ENCODE assay signal across 11 cellular contexts in the genomic region with DNA sequence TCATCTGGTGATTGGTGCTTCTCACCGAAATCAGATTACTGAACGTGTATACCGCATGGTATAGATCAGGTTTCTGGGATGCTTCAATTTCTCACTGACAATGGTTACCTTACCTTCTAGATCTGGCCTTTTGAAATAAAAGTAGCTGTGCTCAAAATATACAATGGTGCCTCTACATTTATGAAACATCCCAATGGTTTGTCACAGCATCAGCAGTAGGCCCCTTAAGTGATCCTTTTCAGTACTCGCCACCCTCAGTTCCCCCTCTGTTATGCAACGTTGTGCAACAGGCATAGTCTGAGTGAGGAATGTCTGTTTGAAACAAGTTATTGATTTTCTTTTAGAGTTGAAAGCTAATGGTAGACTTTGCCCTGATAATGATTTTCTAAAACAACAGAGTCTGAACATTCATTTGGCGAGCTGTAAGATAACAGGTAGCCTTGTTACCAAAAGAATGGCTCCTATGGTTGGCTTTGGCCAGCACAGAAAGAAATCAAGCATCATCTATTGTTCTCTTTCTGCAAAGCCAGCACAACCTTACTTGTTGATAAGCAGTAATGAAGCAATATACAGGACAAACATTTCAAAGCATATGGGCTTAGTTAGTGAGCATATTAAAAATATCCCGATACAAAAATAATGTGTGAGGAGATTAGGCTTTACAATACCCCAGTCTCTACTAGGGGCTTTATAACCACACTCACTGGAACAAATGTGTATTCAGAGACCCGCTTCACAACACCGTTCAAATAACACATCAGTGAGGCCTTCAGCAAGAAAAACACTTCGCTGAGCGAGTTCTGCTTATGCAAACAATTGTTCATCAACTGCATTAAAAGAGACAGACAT.
DNase-seq lines count a peak whose midpoint lies in the region; ATAC-seq, FAIRE-seq and TF ChIP-seq lines count a peak whose summit lies in the region.
"Had no signal": no experiment of that assay in that cellular context is flagged by ENCODE, and none has a peak within 500 bp of the region (broad histone marks: within the 10 kb centered on the region; RNA-seq: fewer than 3 reads in every experiment).

No MANE protein-coding gene starts in this region.

- ATAC-seq in SK-N-SH treated with all-trans-retinoic acid at 6 μM for 48 hours: no peak; the same call in 2 of the 3 replicates
- ATAC-seq in PC-3: no peak; the same call in 1 of the 2 replicates
- ATAC-seq in HG03571 (IDR thresholded peaks at IDR 0.05; ENCODE audit: unreplicated experiment): no peak
- ATAC-seq: esophagus mucosa had no signal

- no peaks in the 10 kb centered on the region for H3K79me2 ChIP-seq in SK-N-SH (ENCODE audit: insufficient read depth)
- no peaks in the 10 kb centered on the region for H3K79me2 ChIP-seq in PC-3 (ENCODE audit: low read length)
- H3K79me2 ChIP-seq in endothelial cell of umbilical vein (ENCODE audit: control insufficient read depth, insufficient read depth, low read length): no peaks in the 10 kb centered on the region
- H3K79me2 ChIP-seq in trophoblast cell (ENCODE audit: control insufficient read depth, insufficient read depth, low read length, poor library complexity): no peaks in the 10 kb centered on the region
- H3K79me2 ChIP-seq in GM23248 (ENCODE audit: insufficient read depth): no peaks in the 10 kb centered on the region

- H3K4me3 ChIP-seq in SK-N-SH (ENCODE audit: low read depth in 2 of 2, low read length in 1 of 2): no peak overlapping the region
- H3K4me3 ChIP-seq in PC-3 (ENCODE audit: low read length): peak overlapping the region; percentile 2; the same call in 1 of the 2 replicates
- peak overlapping the region in 1 of 3 experiments; percentile 10 for H3K4me3 ChIP-seq in endothelial cell of umbilical vein (replicated peaks in 1 of 3; ENCODE audit: insufficient read depth in 1 of 3, low read depth in 1 of 3, low read length in 3 of 3)
- no peak overlapping the region for H3K4me3 ChIP-seq in trophoblast cell (ENCODE audit: low read depth, low read length)
- H3K4me3 ChIP-seq in GM23248: no peak overlapping the region
- H3K4me3 ChIP-seq: vagina had no signal

- no peak for TF ChIP-seq POLR2A in endothelial cell of umbilical vein (IDR thresholded peaks at IDR 0.05; ENCODE audit: low read depth, low read length)

- H3K4me2 ChIP-seq in SK-N-SH (peak overlapping the region; percentile 51; the same call in 1 of the 2 replicates), PC-3 (ENCODE audit: low read length) (peak overlapping the region; percentile 43), endothelial cell of umbilical vein (ENCODE audit: insufficient read depth, low read length) (peak overlapping the region; percentile 90), trophoblast cell (ENCODE audit: low read length) (no peak overlapping the region), GM23248 (ENCODE audit: unreplicated experiment) (no peak overlapping the region)

- 89% methylated on average over 11 of the region's 11 CpGs for WGBS in SK-N-SH (ENCODE audit: low lambda C conversion rate)
- WGBS in trophoblast cell (ENCODE audit: extremely low coverage, insufficient coverage, insufficient read length): no CpG with 5 or more reads among the region's 11 CpGs
- 95 to 97% methylated on average over 11 of the region's 11 CpGs for WGBS in GM23248 (ENCODE audit: low coverage in 1 of 2, low lambda C conversion rate in 2 of 2, missing lambda C conversion rate in 2 of 2), 2 experiments

- no peak overlapping the region for H4K12ac ChIP-seq in trophoblast cell (ENCODE audit: low read depth, low read length)

- H3K9me1 ChIP-seq in endothelial cell of umbilical vein (replicated peaks; ENCODE audit: control insufficient read depth, extremely low read depth, insufficient read depth, low read length): no peaks in the 10 kb centered on the region

- TF ChIP-seq CTCF in SK-N-SH (IDR thresholded peaks at IDR 0.05) (no peak), PC-3 (conservative IDR thresholded peaks at IDR 0.05; ENCODE audit: low read depth, low read length) (no peak), endothelial cell of umbilical vein (IDR thresholded peaks at IDR 0.05; ENCODE audit: extremely low read depth in 1 of 2, insufficient read depth in 1 of 2, low read depth in 1 of 2, low read length in 2 of 2) (no peak)

- H4K20me1 ChIP-seq in SK-N-SH (ENCODE audit: insufficient read depth) (no peaks in the 10 kb centered on the region), PC-3 (ENCODE audit: low read length) (no peaks in the 10 kb centered on the region), endothelial cell of umbilical vein (replicated peaks; ENCODE audit: control insufficient read depth, extremely low read depth, insufficient read depth, low read length) (no peaks in the 10 kb centered on the region), GM23248 (ENCODE audit: insufficient read depth) (no peaks in the 10 kb centered on the region)

- no peak overlapping the region for H4K91ac ChIP-seq in trophoblast cell (ENCODE audit: low read depth, low read length)

- H3K79me1 ChIP-seq in trophoblast cell (ENCODE audit: low read length): peaks cover 3% of the 10 kb centered on the region

- H3F3A ChIP-seq in SK-N-SH (replicated peaks; ENCODE audit: insufficient read depth) (peaks cover 4% of the 10 kb centered on the region), PC-3 (ENCODE audit: low read length, unreplicated experiment) (peaks cover 6% of the 10 kb centered on the region), GM23248 (ENCODE audit: insufficient read depth) (peaks cover 37% of the 10 kb centered on the region)

- H2BK5ac ChIP-seq in trophoblast cell (ENCODE audit: low read depth, low read length, poor library complexity): no peak overlapping the region

- no TSS peak for BruUV-seq in PC-3 (replicated peaks; lab: Mats Ljungman, UMichigan)
- no TSS peak for BruUV-seq in endothelial cell of umbilical vein (replicated peaks; lab: Mats Ljungman, UMichigan)

- CTCF ChIA-PET in SK-N-SH (lab: Yijun Ruan, JAX) (interaction anchor here (1.0 to 1.8 kb wide), 3 partner anchors 13 to 787 kb away, joined by 3 to 5 read pairs (median 3); a partner anchor contains a TSS), PC-3 (lab: Charles Lee) (no interaction called here), endothelial cell of umbilical vein (lab: Charles Lee) (interaction anchor here (1.0 to 1.1 kb wide), 5 partner anchors 8 to 24 kb away, joined by 3 to 6 read pairs (median 4); no protein-coding TSS in a partner anchor)

- no peaks in the 10 kb centered on the region for H3K36me3 ChIP-seq in SK-N-SH (replicated peaks in 1 of 2; ENCODE audit: control insufficient read depth in 1 of 2, insufficient read depth in 2 of 2, low read length in 1 of 2)
- H3K36me3 ChIP-seq in PC-3 (ENCODE audit: low read depth, low read length): no peaks in the 10 kb centered on the region
- H3K36me3 ChIP-seq in endothelial cell of umbilical vein (ENCODE audit: control insufficient read depth in 2 of 2, extremely low read depth in 1 of 2, insufficient read depth in 2 of 2, low read length in 2 of 2): no peaks in the 10 kb centered on the region
- peaks cover 0 to 2% of the 10 kb centered on the region in 2 experiments for H3K36me3 ChIP-seq in trophoblast cell (ENCODE audit: control insufficient read depth in 1 of 2, insufficient read depth in 2 of 2, low read length in 2 of 2)
- no peaks in the 10 kb centered on the region for H3K36me3 ChIP-seq in GM23248 (ENCODE audit: low read depth)
- H3K36me3 ChIP-seq: vagina had no signal

- no peak for TF ChIP-seq EP300 in SK-N-SH (IDR thresholded peaks at IDR 0.05; ENCODE audit: borderline replicate concordance in 1 of 2, low read depth in 1 of 2, low read length in 1 of 2)

- in situ Hi-C loops in GM23248 (cut with MboI): no loop called here

- H2AFZ ChIP-seq in SK-N-SH (ENCODE audit: low read depth): no peak overlapping the region
- peak overlapping the region; percentile 35 for H2AFZ ChIP-seq in PC-3 (ENCODE audit: low read length)
- peak overlapping the region; percentile 66 for H2AFZ ChIP-seq in endothelial cell of umbilical vein (ENCODE audit: low read depth, low read length)
- no peak overlapping the region for H2AFZ ChIP-seq in trophoblast cell (ENCODE audit: insufficient read depth, low read length, poor library complexity)
- H2AFZ ChIP-seq in GM23248: no peak overlapping the region

- H3K18ac ChIP-seq in trophoblast cell (ENCODE audit: low read length): no peak overlapping the region

- H2BK12ac ChIP-seq in trophoblast cell (ENCODE audit: low read length): no peak overlapping the region

- H3K27me3 ChIP-seq in SK-N-SH (ENCODE audit: insufficient read depth) (no peaks in the 10 kb centered on the region), PC-3 (ENCODE audit: low read length) (no peaks in the 10 kb centered on the region), endothelial cell of umbilical vein (ENCODE audit: control insufficient read depth in 2 of 2, insufficient read depth in 2 of 2, low read length in 2 of 2) (no peaks in the 10 kb centered on the region), trophoblast cell (ENCODE audit: insufficient read depth, low read length) (no peaks in the 10 kb centered on the region), GM23248 (replicated peaks; ENCODE audit: insufficient read depth) (no peaks in the 10 kb centered on the region)
- H3K27me3 ChIP-seq: vagina had no signal

- H3K9me2 ChIP-seq in SK-N-SH (no peaks in the 10 kb centered on the region), PC-3 (replicated peaks; ENCODE audit: low read length) (no peaks in the 10 kb centered on the region), GM23248 (ENCODE audit: insufficient read depth) (no peaks in the 10 kb centered on the region)

- H3K9ac ChIP-seq in SK-N-SH (no peak overlapping the region), PC-3 (ENCODE audit: low read length) (no peak overlapping the region), endothelial cell of umbilical vein (replicated peaks; ENCODE audit: extremely low read depth, insufficient read depth, low read length) (peak overlapping the region; percentile 30), trophoblast cell (ENCODE audit: low read length) (no peak overlapping the region), GM23248 (no peak overlapping the region)

- intact Hi-C loops in PC-3 (cut with micrococcal nuclease): loop anchor here (5.0 to 10.0 kb wide), 2 partner anchors 319 to 403 kb away; no protein-coding TSS in a partner anchor
- intact Hi-C loops in endothelial cell of umbilical vein (cut with micrococcal nuclease): loop anchor here (5.0 kb wide), 2 partner anchors 71 to 789 kb away; a partner anchor contains a TSS

- no peak overlapping the region for H2AK5ac ChIP-seq in trophoblast cell (ENCODE audit: low read length)

- FAIRE-seq in endothelial cell of umbilical vein (lab: Jason Lieb, UNC): peak; percentile 4

- no peak overlapping the region for H3K4ac ChIP-seq in trophoblast cell (ENCODE audit: low read depth, low read length)

- H3K14ac ChIP-seq in trophoblast cell (ENCODE audit: low read length): no peak overlapping the region

- no peak overlapping the region for H2BK120ac ChIP-seq in trophoblast cell (ENCODE audit: insufficient read depth, low read length, poor library complexity)

- H4K8ac ChIP-seq in trophoblast cell (ENCODE audit: low read depth, low read length): no peak overlapping the region

- H3K27ac ChIP-seq in SK-N-SH (ENCODE audit: low read depth in 2 of 2, low read length in 1 of 2) (peak overlapping the region; percentile 30 to 54; a peak in 2 of 4 replicates), PC-3 (ENCODE audit: low read length) (peak overlapping the region; percentile 49), endothelial cell of umbilical vein (ENCODE audit: insufficient read depth, low read depth, low read length) (peak overlapping the region; percentile 67), trophoblast cell (ENCODE audit: low read depth, low read length) (peak overlapping the region; percentile 42), GM23248 (no peak overlapping the region)
- H3K27ac ChIP-seq: vagina had no signal

- H3K23ac ChIP-seq in trophoblast cell (ENCODE audit: low read length): no peak overlapping the region

- no peak for DNase-seq in SK-N-SH
- DNase-seq in PC-3: no peak
- no peak for DNase-seq in endothelial cell of umbilical vein (ENCODE audit: low read depth, low spot score)
- no peak for DNase-seq in trophoblast cell
- no peak for DNase-seq in NCI-H1694 (lab: John Stamatoyannopoulos, UW)
- DNase-seq in GM23248: no peak
- DNase-seq: NCI-H2107 had no signal

- dilution Hi-C loops in endothelial cell of umbilical vein (cut with MboI; ENCODE audit: extremely low pct_ligation_motif_present, low sequenced_read_pairs): no loop called here

- no peak for TF ChIP-seq RAD21 in SK-N-SH (IDR thresholded peaks at IDR 0.05; ENCODE audit: low read length)

- H3K9me3 ChIP-seq in SK-N-SH (no peaks in the 10 kb centered on the region), PC-3 (ENCODE audit: low read length) (no peaks in the 10 kb centered on the region), endothelial cell of umbilical vein (replicated peaks; ENCODE audit: control insufficient read depth, insufficient read depth, low read length) (no peaks in the 10 kb centered on the region), trophoblast cell (ENCODE audit: insufficient read depth, low read depth, low read length) (no peaks in the 10 kb centered on the region), GM23248 (ENCODE audit: low read depth) (no peaks in the 10 kb centered on the region)
- H3K9me3 ChIP-seq: vagina had no signal

- POLR2A ChIA-PET in SK-N-SH (lab: Yijun Ruan, JAX): interaction anchor here (0.5 kb wide), 1 partner anchor 11 kb away, joined by 4 read pairs; no protein-coding TSS in a partner anchor
- POLR2A ChIA-PET in PC-3 (lab: Charles Lee; ENCODE audit: unreplicated experiment): interaction anchor here (0.6 to 0.7 kb wide), 4 partner anchors 131 to 785 kb away, joined by 3 to 7 read pairs (median 4); no protein-coding TSS in a partner anchor
- POLR2A ChIA-PET in endothelial cell of umbilical vein (lab: Charles Lee): no interaction called here

- H3K4me1 ChIP-seq in SK-N-SH (ENCODE audit: control insufficient read depth in 1 of 2, insufficient read depth in 2 of 2, low read depth in 1 of 2, low read length in 1 of 2) (peaks cover 10 to 11% of the 10 kb centered on the region in 2 experiments; a peak in 3 of 4 replicates), PC-3 (ENCODE audit: insufficient read depth, low read length) (peaks cover 33% of the 10 kb centered on the region), endothelial cell of umbilical vein (ENCODE audit: control insufficient read depth, extremely low read depth, insufficient read depth, low read length) (peaks cover 33% of the 10 kb centered on the region), trophoblast cell (ENCODE audit: control insufficient read depth in 1 of 2, insufficient read depth in 2 of 2, low read length in 2 of 2) (peaks cover 9 to 20% of the 10 kb centered on the region in 2 experiments), GM23248 (ENCODE audit: insufficient read depth) (peaks cover 16% of the 10 kb centered on the region)

Comparison
In these comparisons a context has a peak if more than half of its experiments do, and no peak if none do; other contexts are left out.
1. H2AFZ ChIP-seq: peak in PC-3 (single experiment) and endothelial cell of umbilical vein (single experiment); none in SK-N-SH (single experiment), trophoblast cell (single experiment) and GM23248 (single experiment).
2. H3K4me2 ChIP-seq: peak in SK-N-SH (single experiment), PC-3 (single experiment) and endothelial cell of umbilical vein (single experiment); none in trophoblast cell (single experiment) and GM23248 (single experiment).